16 cellular contexts compared by ENCODE assay signal in the genomic region with DNA sequence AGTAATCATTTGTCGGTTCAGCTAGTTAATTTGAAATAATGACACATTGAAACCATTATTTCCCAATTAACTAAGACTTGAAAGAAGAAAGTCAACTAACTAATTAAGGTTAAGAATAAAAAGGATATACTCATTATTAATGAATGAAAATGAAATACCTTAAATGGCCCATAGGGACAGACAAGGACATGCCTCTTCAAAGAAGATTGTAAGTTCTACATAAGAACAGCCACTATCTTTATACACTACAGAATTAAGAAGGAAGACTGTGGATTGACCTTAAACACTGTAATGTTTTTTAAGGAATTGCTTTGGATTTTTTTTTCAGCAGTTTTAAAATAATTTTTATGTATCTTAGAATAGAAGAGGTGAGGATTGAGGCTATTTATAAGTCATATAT.
DNase-seq lines count a peak whose midpoint lies in the region; TF ChIP-seq lines count a peak whose summit lies in the region.
"Had no signal": no experiment of that assay in that cellular context is flagged by ENCODE, and none has a peak within 500 bp of the region (broad histone marks: within the 10 kb centered on the region; RNA-seq: fewer than 3 reads in every experiment).

No MANE protein-coding gene starts in this region.

- H3K27me3 Mint-ChIP-seq in HFFc6 (ENCODE audit: insufficient read depth) = no peaks in the 10 kb centered on the region
- peaks cover 4% of the 10 kb centered on the region for H3K27me3 Mint-ChIP-seq in glutamatergic neuron (ENCODE audit: unreplicated experiment)

- DNase-seq in HFFc6 (no peak), glutamatergic neuron (no peak), midbrain (lab: John Stamatoyannopoulos, UW) (no peak)
- DNase-seq in activated CD4-positive, alpha-beta T cell treated with anti-CD3 and anti-CD28 coated beads, Interleukin-2, amount 50 U/mL, for 48 hours = no peak
- DNase-seq in stimulated activated CD4-positive, alpha-beta T cell treated with anti-CD3 and anti-CD28 coated beads, Interleukin-4, amount 100 ng/mL, for 1 hour = no peak
- DNase-seq in NK-92 treated with Interleukin-12 subunit alpha and Interleukin-12 subunit beta, amount 100 ng/mL, for 24 hours (lab: John Stamatoyannopoulos, UW) = no peak
- DNase-seq: C1 segment of cervical spinal cord, KBM-7, NCI-H1048, NCI-H146, NCI-H2081 treated with DMSO at 0.1 percent for 48 hours, NCI-H510A treated with DMSO at 0.1 percent for 48 hours, NCI-H82, SIG-M5 had no signal

- H3K9me3 Mint-ChIP-seq in HFFc6 (no peaks in the 10 kb centered on the region), glutamatergic neuron (ENCODE audit: unreplicated experiment) (peaks cover 3% of the 10 kb centered on the region)

- H3K36me3 Mint-ChIP-seq in HFFc6 (ENCODE audit: low read depth) (no peaks in the 10 kb centered on the region), glutamatergic neuron (ENCODE audit: unreplicated experiment) (no peaks in the 10 kb centered on the region)

- TF ChIP-seq CTCF in 22Rv1 (IDR thresholded peaks at IDR 0.05) (0 out of 2 replicates have a peak, but pooled peaks have one; percentile 10), HFFc6 (IDR thresholded peaks at IDR 0.05) (peak; percentile 41; the same call in 1 of the 2 replicates), VCaP (conservative IDR thresholded peaks at IDR 0.05) (peak; percentile 14; the same call in 1 of the 2 replicates), glutamatergic neuron (IDR thresholded peaks at IDR 0.05; ENCODE audit: partially characterized antibody, unreplicated experiment) (peak; percentile 28)

- H3K27ac ChIP-seq in 22Rv1 (no peak overlapping the region), VCaP (no peak overlapping the region)

- H3K4me3 Mint-ChIP-seq in HFFc6 (no peak overlapping the region), glutamatergic neuron (ENCODE audit: unreplicated experiment) (no peak overlapping the region)

- H3K4me1 Mint-ChIP-seq in HFFc6 (ENCODE audit: low read depth) (no peaks in the 10 kb centered on the region), glutamatergic neuron (ENCODE audit: low read depth, unreplicated experiment) (no peaks in the 10 kb centered on the region)

- H3K27ac Mint-ChIP-seq in HFFc6 = no peak overlapping the region
- H3K27ac Mint-ChIP-seq in glutamatergic neuron (ENCODE audit: unreplicated experiment) = no peak overlapping the region
